ENCODE assay signal across 1 cellular context in the genomic region with DNA sequence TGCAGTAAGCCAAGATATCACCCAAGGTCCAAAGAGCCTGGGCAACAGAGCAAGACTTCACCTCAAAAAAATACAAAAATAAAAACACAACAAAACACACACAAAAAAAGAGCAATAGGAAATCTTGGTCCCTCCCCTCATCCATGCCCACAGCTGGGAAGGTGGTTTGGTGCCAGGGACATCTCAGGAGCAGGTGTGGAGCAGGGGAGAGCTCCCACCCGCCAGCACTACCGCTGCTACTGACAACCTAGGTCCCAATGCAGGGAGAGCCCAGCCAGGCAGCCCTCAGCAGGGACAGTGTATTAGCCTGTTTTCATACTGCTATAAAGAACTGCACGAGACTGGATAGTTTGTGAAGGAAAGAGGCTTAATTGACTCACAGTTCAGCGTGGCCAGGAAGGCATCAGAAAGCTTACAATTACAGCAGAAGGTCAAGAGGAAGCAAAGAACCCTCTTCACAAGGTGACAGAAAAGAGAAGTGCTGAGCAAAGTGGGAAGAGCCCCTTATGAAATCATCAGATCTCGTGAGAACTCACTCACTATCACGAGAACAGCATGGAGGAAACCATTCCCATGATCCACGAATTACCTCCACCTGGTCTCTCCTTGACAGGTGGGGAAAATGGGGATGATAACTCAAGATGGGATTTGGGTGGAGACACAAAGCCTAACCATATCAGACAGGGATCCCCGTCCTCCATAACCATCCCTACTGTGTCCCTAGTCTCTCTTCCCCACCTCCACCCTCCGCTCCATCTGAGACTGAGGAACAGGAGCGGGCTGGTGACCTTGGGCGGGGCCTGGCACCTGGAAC.
TF ChIP-seq lines count a peak whose summit lies in the region.

No MANE protein-coding gene starts in this region.

TF ChIP-seq in HEK293, 187 proteins besides CTCF, POLR2A, EP300 and RAD21 (continued from another document):
- TF ChIP-seq, protein P1, sequence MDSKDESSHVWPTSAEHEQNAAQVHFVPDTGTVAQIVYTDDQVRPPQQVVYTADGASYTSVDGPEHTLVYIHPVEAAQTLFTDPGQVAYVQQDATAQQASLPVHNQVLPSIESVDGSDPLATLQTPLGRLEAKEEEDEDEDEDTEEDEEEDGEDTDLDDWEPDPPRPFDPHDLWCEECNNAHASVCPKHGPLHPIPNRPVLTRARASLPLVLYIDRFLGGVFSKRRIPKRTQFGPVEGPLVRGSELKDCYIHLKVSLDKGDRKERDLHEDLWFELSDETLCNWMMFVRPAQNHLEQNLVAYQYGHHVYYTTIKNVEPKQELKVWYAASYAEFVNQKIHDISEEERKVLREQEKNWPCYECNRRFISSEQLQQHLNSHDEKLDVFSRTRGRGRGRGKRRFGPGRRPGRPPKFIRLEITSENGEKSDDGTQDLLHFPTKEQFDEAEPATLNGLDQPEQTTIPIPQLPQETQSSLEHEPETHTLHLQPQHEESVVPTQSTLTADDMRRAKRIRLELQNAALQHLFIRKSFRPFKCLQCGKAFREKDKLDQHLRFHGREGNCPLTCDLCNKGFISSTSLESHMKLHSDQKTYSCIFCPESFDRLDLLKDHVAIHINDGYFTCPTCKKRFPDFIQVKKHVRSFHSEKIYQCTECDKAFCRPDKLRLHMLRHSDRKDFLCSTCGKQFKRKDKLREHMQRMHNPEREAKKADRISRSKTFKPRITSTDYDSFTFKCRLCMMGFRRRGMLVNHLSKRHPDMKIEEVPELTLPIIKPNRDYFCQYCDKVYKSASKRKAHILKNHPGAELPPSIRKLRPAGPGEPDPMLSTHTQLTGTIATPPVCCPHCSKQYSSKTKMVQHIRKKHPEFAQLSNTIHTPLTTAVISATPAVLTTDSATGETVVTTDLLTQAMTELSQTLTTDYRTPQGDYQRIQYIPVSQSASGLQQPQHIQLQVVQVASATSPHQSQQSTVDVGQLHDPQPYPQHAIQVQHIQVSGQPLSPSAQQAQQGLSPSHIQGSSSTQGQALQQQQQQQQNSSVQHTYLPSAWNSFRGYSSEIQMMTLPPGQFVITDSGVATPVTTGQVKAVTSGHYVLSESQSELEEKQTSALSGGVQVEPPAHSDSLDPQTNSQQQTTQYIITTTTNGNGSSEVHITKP (tag by site-specific recombination; IDR thresholded peaks at IDR 0.05), result peak; percentile 58
TF ChIP-seq in HEK293: peak in this region for 1.
